Comparison of ENCODE assay signal across 8 cellular contexts in the genomic region with DNA sequence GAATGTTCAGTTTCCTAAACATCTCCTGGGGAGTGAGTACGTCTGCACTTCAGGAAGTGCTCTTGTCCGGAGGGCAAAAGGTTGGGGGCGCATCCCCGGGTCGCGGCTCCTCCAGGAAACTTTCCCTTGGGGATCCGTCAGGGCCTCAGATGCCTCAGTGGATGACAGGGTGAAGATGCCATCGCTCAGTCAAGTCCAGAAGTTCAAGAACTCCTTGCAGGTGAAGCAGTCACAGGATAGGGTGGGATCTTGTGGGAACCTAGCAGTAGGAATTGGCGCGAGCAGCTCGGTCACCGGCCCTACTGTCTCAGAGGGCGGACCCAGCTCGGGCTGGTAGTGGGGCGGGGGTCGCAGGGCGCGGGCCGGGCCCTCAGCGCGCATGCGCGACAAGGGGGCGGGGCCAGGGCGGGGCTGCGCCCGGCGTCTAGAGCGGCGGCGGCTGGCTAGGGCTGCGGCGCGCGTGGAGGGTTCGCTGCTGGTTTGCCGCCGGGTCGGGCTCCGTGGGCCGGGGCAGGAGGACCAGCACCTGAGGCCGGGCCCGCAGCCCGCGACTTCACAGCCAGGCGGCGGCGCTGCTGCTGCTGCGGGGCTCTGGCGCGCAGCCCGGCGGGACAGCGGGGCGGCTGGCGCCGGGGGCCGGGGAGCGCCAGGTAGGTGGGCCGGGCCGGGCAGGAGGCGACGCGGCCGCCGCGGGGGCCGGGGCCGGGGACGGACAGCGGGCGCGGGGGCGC. TPM values are rescaled to one million over a fixed set of nuclear protein-coding genes. Genes with fewer than 3 reads are reported as not detected.
A peak's percentile ranks its signal among the peaks of the same experiment; 100 is the strongest.
DNase-seq lines count a peak whose midpoint lies in the region; ATAC-seq and TF ChIP-seq lines count a peak whose summit lies in the region.

INPP4A (plus strand) TSS at position 423 of the 731 bp plus-strand sequence. CDS start 75,191 bp downstream, outside the sequence.

- TF ChIP-seq CTCF in foreskin fibroblast (IDR thresholded peaks at IDR 0.05; ENCODE audit: low read depth, low read length), result no peak

- H3K4me3 ChIP-seq in Jurkat, Clone E6-1 (ENCODE audit: low read length), result peak within 1 kb of the TSS; percentile 86
- H3K4me3 ChIP-seq in foreskin fibroblast (ENCODE audit: low read depth in 1 of 2, low read length in 2 of 2) (peak within 1 kb of the TSS; percentile 76 to 86), neuron (ENCODE audit: low read length) (peak within 1 kb of the TSS; percentile 67)

- DNase-seq in EL (peak; percentile 69), SHP77 treated with DMSO at 0.1 percent for 48 hours (lab: John Stamatoyannopoulos, UW) (peak; percentile 39), activated gamma-delta T cell treated with Interleukin-2 at 50 U/mL for 16 hours (peak; percentile 73), foreskin fibroblast (peak in 1 of 2 donors; percentile 82)
- no peak for DNase-seq in Jurkat, Clone E6-1 (ENCODE audit: low read depth, low spot score)

- no peaks in the 10 kb centered on the region for H3K9me3 ChIP-seq in neuron (ENCODE audit: low read length)

- H3K27me3 ChIP-seq in neuron (ENCODE audit: insufficient read depth, low read length), result peaks cover 6% of the 10 kb centered on the region

- H3K27ac ChIP-seq in temporal lobe (ENCODE audit: low read depth, low read length), result peak within 1 kb of the TSS; percentile 45

- H3K4me1 ChIP-seq in neuron (ENCODE audit: insufficient read depth, low read length), result peaks cover 17% of the 10 kb centered on the region

- peak; percentile 73 for ATAC-seq in GM21717 (IDR thresholded peaks at IDR 0.05; ENCODE audit: unreplicated experiment)

- H3K36me3 ChIP-seq in neuron (ENCODE audit: insufficient read depth, low read length), result no peaks in the 10 kb centered on the region

- peak within 1 kb of the TSS; percentile 29 for H2AFZ ChIP-seq in neuron (ENCODE audit: low read depth, low read length)

RNA-seq across cellular contexts. Expression of gene INPP4A, which starts in this region (rescaled TPM):
- 41.7 TPM for polyA plus RNA-seq in Jurkat, Clone E6-1 (2012; ENCODE audit: insufficient read depth, insufficient read length)
- total RNA-seq in temporal lobe, result 63.2 TPM
